In genomic region chr2:74507145-74507925, GRCh38 we compare ENCODE assay signal across 8 cellular contexts.
DNase-seq lines count a peak whose midpoint lies in the region; ATAC-seq lines count a peak whose summit lies in the region.

PCGF1 (minus strand) TSS chr2:74507695; CDS start chr2:74507668, 27 bp downstream.

- DNase-seq in COLO829 (ENCODE audit: low spot score) = peak; percentile 96
- peak; percentile 95 for DNase-seq in HS-5 (ENCODE audit: low read depth)
- peak; percentile 97 for DNase-seq in NK-92 treated with Interleukin-12 subunit alpha and Interleukin-12 subunit beta, amount 100 ng/mL, for 24 hours (lab: John Stamatoyannopoulos, UW)
- peak; percentile 100 for DNase-seq in activated CD8-positive, alpha-beta memory T cell treated with anti-CD3 and anti-CD28 coated beads for 24 hours
- DNase-seq in effector CD8-positive, alpha-beta T cell (lab: John Stamatoyannopoulos, UW) = peak; percentile 94
- DNase-seq in medulla oblongata (ENCODE audit: extremely low spot score) = peak; percentile 99
- DNase-seq in stimulated activated CD8-positive, alpha-beta memory T cell treated with anti-CD3 and anti-CD28 coated beads, Interleukin-12 subunit alpha, Interleukin-12 subunit beta, amount 100 ng/mL, for 1 hour (ENCODE audit: low read depth) = peak; percentile 98

- peak; percentile 76 for ATAC-seq in GM19468 (IDR thresholded peaks at IDR 0.05; ENCODE audit: extremely low read depth, unreplicated experiment)

Comparison
In these comparisons a context has a peak if more than half of its experiments do, and no peak if none do; other contexts are left out.
1. Peak in every context shown above with its lines: DNase-seq and ATAC-seq.